ENCODE assay signal across 8 cellular contexts in the genomic region with DNA sequence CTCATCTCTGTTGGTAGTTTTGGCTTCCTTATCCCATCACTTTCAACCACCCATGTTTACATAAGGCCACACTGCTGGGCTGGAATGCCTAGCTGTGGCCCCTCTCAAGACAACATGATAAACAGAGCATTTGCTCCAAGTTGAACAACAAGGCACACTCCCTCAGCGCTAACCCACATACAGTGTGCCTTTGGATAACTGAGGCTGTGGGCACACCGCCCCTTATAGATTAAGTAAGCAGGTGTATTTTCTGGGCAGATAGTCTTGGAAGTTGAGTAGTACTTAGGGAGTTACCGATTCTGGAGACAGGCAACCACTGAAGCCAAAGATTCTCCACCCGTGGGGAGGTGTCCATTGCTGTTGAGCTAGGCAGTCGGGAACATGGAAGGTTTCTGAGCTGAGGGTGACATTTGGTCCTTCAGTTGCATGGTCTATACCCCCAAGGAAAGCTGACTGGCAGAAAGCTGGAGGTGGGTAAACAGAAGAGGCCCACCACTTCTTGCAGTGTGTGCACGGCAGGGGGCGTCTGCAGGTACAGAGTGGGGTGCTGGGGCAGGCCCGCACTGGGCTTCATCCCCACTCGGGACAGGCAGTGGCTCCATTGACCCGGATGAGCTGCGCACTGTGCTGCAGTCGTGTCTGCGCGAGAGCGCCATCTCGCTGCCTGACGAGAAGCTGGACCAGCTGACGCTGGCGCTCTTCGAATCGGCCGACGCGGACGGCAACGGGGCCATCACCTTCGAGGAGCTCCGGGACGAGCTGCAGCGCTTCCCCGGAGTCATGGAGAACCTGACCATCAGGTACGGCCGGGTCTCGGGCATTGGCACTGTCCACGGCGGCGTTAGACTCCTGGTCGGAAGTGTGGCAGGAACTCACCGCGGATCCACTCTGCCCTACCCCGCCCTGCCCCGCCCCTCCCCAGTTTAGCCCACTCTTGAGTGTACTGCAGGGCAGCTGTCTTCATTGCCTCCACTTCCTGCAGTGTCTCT. TPM values are rescaled to one million over a fixed set of nuclear protein-coding genes. Genes with fewer than 3 reads are reported as not detected.
A peak's percentile ranks its signal among the peaks of the same experiment; 100 is the strongest.
DNase-seq lines count a peak whose midpoint lies in the region.

No MANE protein-coding gene starts in this region.

- peak; percentile 16 to 23 for DNase-seq in activated CD4-positive, alpha-beta T cell treated with anti-CD3 and anti-CD28 coated beads for 24 hours (ENCODE audit: low read depth in 2 of 2)
- no peak for DNase-seq in activated CD4-positive, alpha-beta T cell treated with anti-CD3 and anti-CD28 coated beads for 1 hour
- peak; percentile 42 for DNase-seq in SW480 (ENCODE audit: low spot score)
- DNase-seq in cerebellum (ENCODE audit: low spot score), result peak; percentile 5
- DNase-seq in kidney tubule cell (ENCODE audit: low spot score), result peak; percentile 48
- peak; percentile 12 to 25 (median 15) for DNase-seq in stimulated activated CD4-positive, alpha-beta T cell treated with anti-CD3 and anti-CD28 coated beads, TNF-alpha, amount 100 ng/mL, for 48 hours (ENCODE audit: low read depth in 3 of 3)
- DNase-seq in NCI-H146 (lab: John Stamatoyannopoulos, UW), result no peak
- DNase-seq in NCI-H2171 (lab: John Stamatoyannopoulos, UW), result no peak

RNA-seq across cellular contexts. Expression of a gene that starts 16.8 kb away (rescaled TPM):
- 0.09 TPM for total RNA-seq in cerebellum

Comparison
In these comparisons a context has a peak if more than half of its experiments do, and no peak if none do; other contexts are left out.
1. DNase-seq: peak in activated CD4-positive, alpha-beta T cell treated with anti-CD3 and anti-CD28 coated beads for 24 hours (2 of 2), SW480 (single experiment), cerebellum (single experiment), kidney tubule cell (single experiment) and stimulated activated CD4-positive, alpha-beta T cell treated with anti-CD3 and anti-CD28 coated beads, TNF-alpha, amount 100 ng/mL, for 48 hours (3 of 3); none in activated CD4-positive, alpha-beta T cell treated with anti-CD3 and anti-CD28 coated beads for 1 hour (single experiment), NCI-H146 (single experiment) and NCI-H2171 (single experiment).